Comparison of ENCODE assay signal across 17 cellular contexts in genomic region chr18:12863687-12864086, GRCh38.
"Had no signal": no experiment of that assay in that cellular context is flagged by ENCODE, and none has a peak within 500 bp of the region (broad histone marks: within the 10 kb centered on the region; RNA-seq: fewer than 3 reads in every experiment).

No MANE protein-coding gene starts in this region.

- H3K4me3 Mint-ChIP-seq: activated CD8-positive, alpha-beta memory T cell treated with anti-CD3 and anti-CD28 coated beads, Interleukin-2, amount 10 ng/mL, durations not matched to agents 7 days and 5 days; activated naive CD8-positive, alpha-beta T cell treated with anti-CD3 and anti-CD28 coated beads, Interleukin-2, amount 50 U/mL, for 24 hours; activated T-helper 1 cell treated with anti-CD3 and anti-CD28 coated beads, Interleukin-12 subunit alpha, Interleukin-12 subunit beta, Interleukin-2, Interleukin-4 antibody, amounts not matched to agents 30 ng/mL and 10 ng/mL and 1 ng/mL, durations not matched to agents 14 hours and 24 hours and 36 hours; stimulated activated effector memory CD8-positive, alpha-beta T cell treated with anti-CD3 and anti-CD28 coated beads, Interleukin-12 subunit alpha, Interleukin-12 subunit beta, amount 100 ng/mL, for 72 hours had no signal

- H3K4me1 ChIP-seq: colonic mucosa had no signal

- H3K36me3 ChIP-seq: colonic mucosa, thyroid gland had no signal

- H3K36me3 Mint-ChIP-seq: naive B cell had no signal

- FAIRE-seq: endothelial cell of umbilical vein, small intestine had no signal

- H3K9me3 ChIP-seq: colonic mucosa, thyroid gland had no signal

- ATAC-seq: activated CD8-positive, alpha-beta memory T cell treated with anti-CD3 and anti-CD28 coated beads, Interleukin-2, amount 10 ng/mL, durations not matched to agents 7 days and 5 days; activated naive CD8-positive, alpha-beta T cell treated with anti-CD3 and anti-CD28 coated beads, Interleukin-2, amount 50 U/mL, for 24 hours; left cardiac atrium; right cardiac atrium; stimulated activated effector memory CD8-positive, alpha-beta T cell treated with anti-CD3 and anti-CD28 coated beads, Interleukin-12 subunit alpha, Interleukin-12 subunit beta, amount 100 ng/mL, for 72 hours had no signal

- H3K27ac Mint-ChIP-seq: activated CD8-positive, alpha-beta memory T cell treated with anti-CD3 and anti-CD28 coated beads, Interleukin-2, amount 10 ng/mL, durations not matched to agents 7 days and 5 days; activated naive CD8-positive, alpha-beta T cell treated with anti-CD3 and anti-CD28 coated beads, Interleukin-2, amount 50 U/mL, for 24 hours had no signal

- H3K27me3 Mint-ChIP-seq: activated CD8-positive, alpha-beta memory T cell treated with anti-CD3 and anti-CD28 coated beads, Interleukin-2, amount 10 ng/mL, durations not matched to agents 7 days and 5 days; activated naive CD8-positive, alpha-beta T cell treated with anti-CD3 and anti-CD28 coated beads, Interleukin-2, amount 50 U/mL, for 24 hours; naive B cell; progenitor cell of endocrine pancreas had no signal

- H3K4me3 ChIP-seq: colonic mucosa, lung, SK-N-MC, thyroid gland had no signal

- H3K9me3 Mint-ChIP-seq: activated naive CD8-positive, alpha-beta T cell treated with anti-CD3 and anti-CD28 coated beads, Interleukin-2, amount 50 U/mL, for 24 hours; activated T-helper 1 cell treated with anti-CD3 and anti-CD28 coated beads, Interleukin-12 subunit alpha, Interleukin-12 subunit beta, Interleukin-2, Interleukin-4 antibody, amounts not matched to agents 30 ng/mL and 10 ng/mL and 1 ng/mL, durations not matched to agents 14 hours and 24 hours and 36 hours; naive B cell; stimulated activated effector memory CD8-positive, alpha-beta T cell treated with anti-CD3 and anti-CD28 coated beads, Interleukin-12 subunit alpha, Interleukin-12 subunit beta, amount 100 ng/mL, for 72 hours had no signal

- DNase-seq: activated CD8-positive, alpha-beta memory T cell treated with anti-CD3 and anti-CD28 coated beads, Interleukin-2, amount 10 ng/mL, durations not matched to agents 7 days and 5 days; activated naive CD4-positive, alpha-beta T cell treated with Interleukin-2 at 50 U/mL for 16 hours; activated naive CD8-positive, alpha-beta T cell treated with anti-CD3 and anti-CD28 coated beads, Interleukin-2, amount 50 U/mL, for 24 hours; colonic mucosa; left cardiac atrium; midbrain; naive B cell; nucleus accumbens; right cardiac atrium; small intestine; thyroid gland had no signal

- H3K27me3 ChIP-seq: colonic mucosa, thyroid gland had no signal

- H3K27ac ChIP-seq: colonic mucosa, SK-N-MC, thyroid gland had no signal
